ENCODE assay signal across 29 cellular contexts in genomic region chr2:238884812-238885408, GRCh38. TPM values are rescaled to one million over a fixed set of nuclear protein-coding genes. Genes with fewer than 3 reads are reported as not detected.
"Had no signal": no experiment of that assay in that cellular context is flagged by ENCODE, and none has a peak within 500 bp of the region (broad histone marks: within the 10 kb centered on the region; RNA-seq: fewer than 3 reads in every experiment).

No MANE protein-coding gene starts in this region.

- H3K9ac ChIP-seq: KMS-11 had no signal

- H3K27me3 ChIP-seq: adrenal gland, MG63 had no signal

- DNase-seq: activated CD4-positive, alpha-beta T cell treated with anti-CD3 and anti-CD28 coated beads for 48 hours; activated CD4-positive, alpha-beta T cell treated with anti-CD3 and anti-CD28 coated beads, Interleukin-2, amount 50 U/mL, for 4 hours; activated CD4-positive, CD25-positive, alpha-beta regulatory T cell treated with anti-CD3 and anti-CD28 coated beads, Interleukin-2, amount 50 U/mL, for 72 hours; activated CD8-positive, alpha-beta memory T cell treated with anti-CD3 and anti-CD28 coated beads, Interleukin-2, amount 50 U/mL, for 48 hours; activated CD8-positive, alpha-beta T cell treated with anti-CD3 and anti-CD28 coated beads, Interleukin-2, amount 10 ng/mL, durations not matched to agents 7 days and 5 days; activated naive CD4-positive, alpha-beta T cell treated with anti-CD3 and anti-CD28 coated beads, Interleukin-2, amount 50 U/mL, for 16 hours; activated naive CD8-positive, alpha-beta T cell treated with anti-CD3 and anti-CD28 coated beads, Interleukin-2, amount 10 ng/mL, durations not matched to agents 7 days and 5 days; activated T-cell treated with anti-CD3 and anti-CD28 coated beads, Interleukin-2, amount 50 U/mL, for 1 hour; adrenal gland; anterior cingulate cortex; caudate nucleus; MG63; MV-4-11; NCI-H1092 treated with DMSO at 0.1 percent for 48 hours; NCI-H1417 treated with DMSO at 0.1 percent for 48 hours; NCI-H1694; NCI-H2029; NCI-H2107; NCI-H2171 treated with DMSO at 0.1 percent for 48 hours; NCI-H226; NCI-H510A; NCI-H526 treated with DMSO at 0.1 percent for 48 hours; NCI-H82; SW 1271 had no signal

- H3K36me3 ChIP-seq: adrenal gland had no signal

- H3K4me1 ChIP-seq: adrenal gland had no signal

- H3K4me3 ChIP-seq: adrenal gland, MG63, SK-N-MC had no signal

- ATAC-seq: activated CD8-positive, alpha-beta T cell treated with anti-CD3 and anti-CD28 coated beads, Interleukin-2, amount 10 ng/mL, durations not matched to agents 7 days and 5 days; WTC11 had no signal

- H3K9me3 ChIP-seq: adrenal gland, MG63 had no signal

- H3K27ac ChIP-seq: KMS-11, SK-N-MC had no signal

- H3K4me2 ChIP-seq: KMS-11 had no signal

RNA-seq across cellular contexts. Expression of gene TWIST2, which starts 37.0 kb away (rescaled TPM):
- total RNA-seq: activated CD8-positive, alpha-beta T cell treated with anti-CD3 and anti-CD28 coated beads, Interleukin-2, amount 10 ng/mL, durations not matched to agents 7 days and 5 days; activated naive CD8-positive, alpha-beta T cell treated with anti-CD3 and anti-CD28 coated beads, Interleukin-2, amount 10 ng/mL, durations not matched to agents 7 days and 5 days; OCI-LY7; T-helper 1 cell treated with Interleukin-12 subunit alpha and Interleukin-12 subunit beta and Interleukin-4 antibody, amounts not matched to agents 30 ng/mL and 1 ng/mL, for 36 hours had no signal
